Comparison of ENCODE assay signal across 1 cellular context in the genomic region with DNA sequence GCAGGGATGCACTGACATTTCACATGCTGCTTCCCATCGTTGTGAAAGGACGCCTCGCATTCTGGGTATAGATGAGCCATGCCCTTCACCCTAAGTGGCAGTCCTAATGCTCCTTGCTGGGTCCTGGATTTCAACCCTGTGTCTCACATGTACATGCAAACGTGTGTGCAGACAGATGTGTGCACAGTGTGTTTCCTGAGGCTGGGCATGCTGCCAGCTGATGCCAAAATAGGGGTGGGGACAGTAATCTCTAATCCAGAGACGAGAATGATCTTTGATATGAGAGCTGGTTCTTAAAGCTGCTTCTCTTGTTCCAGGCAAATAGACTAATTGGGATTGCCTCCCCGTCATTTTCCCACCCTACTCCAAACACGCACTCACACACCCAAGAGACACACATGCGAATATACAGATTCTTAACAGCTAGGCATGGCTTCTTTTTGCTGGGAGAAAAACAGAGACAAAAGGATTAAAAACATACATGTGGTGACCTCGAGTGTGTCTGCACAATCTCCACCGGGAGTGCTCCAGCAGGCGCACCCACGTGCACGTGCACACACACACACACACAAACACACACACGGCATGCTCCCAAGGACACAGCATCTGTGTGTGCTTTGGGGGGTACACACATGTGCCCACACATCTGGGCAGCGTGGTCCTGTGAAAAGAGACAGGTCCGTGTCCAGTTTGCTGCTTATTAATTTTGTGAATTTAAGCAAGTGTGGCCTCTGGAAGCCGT.
TF ChIP-seq lines count a peak whose summit lies in the region.

No MANE protein-coding gene starts in this region.

TF ChIP-seq in HEK293, 187 proteins besides CTCF, POLR2A, EP300 and RAD21 (continued from another document):
- TF ChIP-seq AEBP2 (tag by site-specific recombination; IDR thresholded peaks at IDR 0.05; ENCODE audit: borderline replicate concordance): no peak
- no peak for TF ChIP-seq ZNF341 (tag by site-specific recombination; IDR thresholded peaks at IDR 0.05; ENCODE audit: low read depth)
- TF ChIP-seq, protein P1, sequence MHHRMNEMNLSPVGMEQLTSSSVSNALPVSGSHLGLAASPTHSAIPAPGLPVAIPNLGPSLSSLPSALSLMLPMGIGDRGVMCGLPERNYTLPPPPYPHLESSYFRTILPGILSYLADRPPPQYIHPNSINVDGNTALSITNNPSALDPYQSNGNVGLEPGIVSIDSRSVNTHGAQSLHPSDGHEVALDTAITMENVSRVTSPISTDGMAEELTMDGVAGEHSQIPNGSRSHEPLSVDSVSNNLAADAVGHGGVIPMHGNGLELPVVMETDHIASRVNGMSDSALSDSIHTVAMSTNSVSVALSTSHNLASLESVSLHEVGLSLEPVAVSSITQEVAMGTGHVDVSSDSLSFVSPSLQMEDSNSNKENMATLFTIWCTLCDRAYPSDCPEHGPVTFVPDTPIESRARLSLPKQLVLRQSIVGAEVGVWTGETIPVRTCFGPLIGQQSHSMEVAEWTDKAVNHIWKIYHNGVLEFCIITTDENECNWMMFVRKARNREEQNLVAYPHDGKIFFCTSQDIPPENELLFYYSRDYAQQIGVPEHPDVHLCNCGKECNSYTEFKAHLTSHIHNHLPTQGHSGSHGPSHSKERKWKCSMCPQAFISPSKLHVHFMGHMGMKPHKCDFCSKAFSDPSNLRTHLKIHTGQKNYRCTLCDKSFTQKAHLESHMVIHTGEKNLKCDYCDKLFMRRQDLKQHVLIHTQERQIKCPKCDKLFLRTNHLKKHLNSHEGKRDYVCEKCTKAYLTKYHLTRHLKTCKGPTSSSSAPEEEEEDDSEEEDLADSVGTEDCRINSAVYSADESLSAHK (tag by site-specific recombination; IDR thresholded peaks at IDR 0.05): no peak
- TF ChIP-seq ZNF785 (tag by site-specific recombination; IDR thresholded peaks at IDR 0.05): no peak
- TF ChIP-seq KLF10 (tag by site-specific recombination; IDR thresholded peaks at IDR 0.05): no peak
- no peak for TF ChIP-seq SCRT1 (tag by site-specific recombination; IDR thresholded peaks at IDR 0.05; ENCODE audit: borderline replicate concordance)
- TF ChIP-seq BCL11B (tag by site-specific recombination; IDR thresholded peaks at IDR 0.05; ENCODE audit: low read depth): no peak
- no peak for TF ChIP-seq ZNF747 (tag by site-specific recombination; IDR thresholded peaks at IDR 0.05)
- TF ChIP-seq WT1 (tag by site-specific recombination; IDR thresholded peaks at IDR 0.05): no peak
- TF ChIP-seq ZNF146 (tag by site-specific recombination; IDR thresholded peaks at IDR 0.05): no peak
- no peak for TF ChIP-seq ZNF211 (tag by site-specific recombination; IDR thresholded peaks at IDR 0.05; ENCODE audit: low read depth)
- no peak for TF ChIP-seq ZNF266 (tag by site-specific recombination; IDR thresholded peaks at IDR 0.05; ENCODE audit: low read depth)
- TF ChIP-seq KLF9 (tag by site-specific recombination; IDR thresholded peaks at IDR 0.05; ENCODE audit: low read depth): no peak
- TF ChIP-seq ZBTB26 (tag by site-specific recombination; optimal IDR thresholded peaks at IDR 0.05): peak; percentile 9
